ENCODE assay signal across 27 cellular contexts in genomic region chr1:36721261-36721660, GRCh38.
"Had no signal": no experiment of that assay in that cellular context is flagged by ENCODE, and none has a peak within 500 bp of the region (broad histone marks: within the 10 kb centered on the region; RNA-seq: fewer than 3 reads in every experiment).

No MANE protein-coding gene starts in this region.

- H3K36me3 Mint-ChIP-seq: naive thymus-derived CD8-positive, alpha-beta T cell; natural killer cell treated with Interleukin-12 subunit alpha and Interleukin-12 subunit beta and Interleukin-15 and Interleukin-18, amount 100 ng/mL, for 72 hours; neural progenitor cell; stimulated activated effector memory CD8-positive, alpha-beta T cell treated with anti-CD3 and anti-CD28 coated beads, Interleukin-12 subunit alpha, Interleukin-12 subunit beta, amount 100 ng/mL, for 72 hours; stimulated activated naive B cell treated with anti-CD40 and anti-IgM and Interleukin-4, amounts not matched to agents 10 μg/mL and 1 μg/mL and 100 μg/mL, for 72 hours had no signal

- DNase-seq: naive thymus-derived CD8-positive, alpha-beta T cell; nephron progenitor cell; nucleus accumbens; pancreas; psoas muscle; right cardiac atrium; right lobe of liver; small intestine; stimulated activated CD4-positive, alpha-beta T cell treated with anti-CD3 and anti-CD28 coated beads, Interleukin-15, amount 100 ng/mL, for 24 hours; stimulated activated CD4-positive, alpha-beta T cell treated with anti-CD3 and anti-CD28 coated beads, Interleukin-2, amount 100 ng/mL, for 24 hours; stimulated activated CD4-positive, alpha-beta T cell treated with anti-CD3 and anti-CD28 coated beads, Interleukin-2, amount 100 ng/mL, for 48 hours; stimulated activated CD4-positive, alpha-beta T cell treated with anti-CD3 and anti-CD28 coated beads, Interleukin-4, amount 100 ng/mL, for 24 hours; stimulated activated naive B cell treated with anti-CD40 and anti-IgM and Interleukin-4, amounts not matched to agents 10 μg/mL and 1 μg/mL and 100 μg/mL, for 72 hours; stimulated activated naive CD4-positive, alpha-beta T cell treated with Interleukin-2 at 50 U/mL for 16 hours; stomach; thyroid gland; trophoblast cell; upper lobe of left lung had no signal

- H3K9me3 Mint-ChIP-seq: naive thymus-derived CD8-positive, alpha-beta T cell; natural killer cell treated with Interleukin-12 subunit alpha and Interleukin-12 subunit beta and Interleukin-15 and Interleukin-18, amount 100 ng/mL, for 72 hours; neural progenitor cell; stimulated activated effector memory CD8-positive, alpha-beta T cell treated with anti-CD3 and anti-CD28 coated beads, Interleukin-12 subunit alpha, Interleukin-12 subunit beta, amount 100 ng/mL, for 72 hours; stimulated activated naive B cell treated with anti-CD40 and anti-IgM and Interleukin-4, amounts not matched to agents 10 μg/mL and 1 μg/mL and 100 μg/mL, for 72 hours; stimulated activated naive CD8-positive, alpha-beta T cell treated with anti-CD3 and anti-CD28 coated beads, Interleukin-15, Interleukin-2, amounts not matched to agents 100 ng/mL and 50 ng/mL, for 24 hours had no signal

- H3K4me3 ChIP-seq: neural progenitor cell, pancreas, psoas muscle, right lobe of liver, sigmoid colon, stomach, thoracic aorta, thyroid gland, tibial nerve, upper lobe of left lung, vagina had no signal

- H3K9me3 ChIP-seq: neutrophil, pancreas, psoas muscle, right lobe of liver, sigmoid colon, stomach, thoracic aorta, thyroid gland, tibial nerve, upper lobe of left lung, vagina had no signal

- H3K36me3 ChIP-seq: neural progenitor cell, neutrophil, pancreas, right lobe of liver, sigmoid colon, stomach, thoracic aorta, thyroid gland, tibial nerve, upper lobe of left lung, vagina had no signal

- H3K27me3 ChIP-seq: neural progenitor cell, thyroid gland, upper lobe of left lung, vagina had no signal

- H3K9ac ChIP-seq: neural progenitor cell had no signal

- H3K27ac Mint-ChIP-seq: natural killer cell treated with Interleukin-12 subunit alpha and Interleukin-12 subunit beta and Interleukin-15 and Interleukin-18, amount 100 ng/mL, for 72 hours; nephron progenitor cell; neural progenitor cell; stimulated activated effector memory CD8-positive, alpha-beta T cell treated with anti-CD3 and anti-CD28 coated beads, Interleukin-12 subunit alpha, Interleukin-12 subunit beta, amount 100 ng/mL, for 72 hours; stimulated activated naive B cell treated with anti-CD40 and anti-IgM and Interleukin-4, amounts not matched to agents 10 μg/mL and 1 μg/mL and 100 μg/mL, for 72 hours; stimulated activated naive CD8-positive, alpha-beta T cell treated with anti-CD3 and anti-CD28 coated beads, Interleukin-15, Interleukin-2, amounts not matched to agents 100 ng/mL and 50 ng/mL, for 24 hours had no signal

- H3K4me1 ChIP-seq: pancreas, psoas muscle, right lobe of liver, sigmoid colon, stomach, thyroid gland, tibial nerve, upper lobe of left lung, vagina had no signal

- H3K27ac ChIP-seq: neural progenitor cell, neutrophil, pancreas, psoas muscle, right lobe of liver, sigmoid colon, stomach, thoracic aorta, thyroid gland, tibial nerve, upper lobe of left lung, vagina had no signal

- H3K4me3 Mint-ChIP-seq: naive thymus-derived CD8-positive, alpha-beta T cell; natural killer cell treated with Interleukin-12 subunit alpha and Interleukin-12 subunit beta and Interleukin-15 and Interleukin-18, amount 100 ng/mL, for 72 hours; nephron progenitor cell; neural progenitor cell; stimulated activated effector memory CD8-positive, alpha-beta T cell treated with anti-CD3 and anti-CD28 coated beads, Interleukin-12 subunit alpha, Interleukin-12 subunit beta, amount 100 ng/mL, for 72 hours; stimulated activated naive B cell treated with anti-CD40 and anti-IgM and Interleukin-4, amounts not matched to agents 10 μg/mL and 1 μg/mL and 100 μg/mL, for 72 hours; stimulated activated naive CD8-positive, alpha-beta T cell treated with anti-CD3 and anti-CD28 coated beads, Interleukin-15, Interleukin-2, amounts not matched to agents 100 ng/mL and 50 ng/mL, for 24 hours had no signal

- H3K4me1 Mint-ChIP-seq: naive thymus-derived CD8-positive, alpha-beta T cell; nephron progenitor cell; neural progenitor cell; stimulated activated effector memory CD8-positive, alpha-beta T cell treated with anti-CD3 and anti-CD28 coated beads, Interleukin-12 subunit alpha, Interleukin-12 subunit beta, amount 100 ng/mL, for 72 hours; stimulated activated naive B cell treated with anti-CD40 and anti-IgM and Interleukin-4, amounts not matched to agents 10 μg/mL and 1 μg/mL and 100 μg/mL, for 72 hours had no signal
